ENCODE assay signal across 14 cellular contexts in the genomic region with DNA sequence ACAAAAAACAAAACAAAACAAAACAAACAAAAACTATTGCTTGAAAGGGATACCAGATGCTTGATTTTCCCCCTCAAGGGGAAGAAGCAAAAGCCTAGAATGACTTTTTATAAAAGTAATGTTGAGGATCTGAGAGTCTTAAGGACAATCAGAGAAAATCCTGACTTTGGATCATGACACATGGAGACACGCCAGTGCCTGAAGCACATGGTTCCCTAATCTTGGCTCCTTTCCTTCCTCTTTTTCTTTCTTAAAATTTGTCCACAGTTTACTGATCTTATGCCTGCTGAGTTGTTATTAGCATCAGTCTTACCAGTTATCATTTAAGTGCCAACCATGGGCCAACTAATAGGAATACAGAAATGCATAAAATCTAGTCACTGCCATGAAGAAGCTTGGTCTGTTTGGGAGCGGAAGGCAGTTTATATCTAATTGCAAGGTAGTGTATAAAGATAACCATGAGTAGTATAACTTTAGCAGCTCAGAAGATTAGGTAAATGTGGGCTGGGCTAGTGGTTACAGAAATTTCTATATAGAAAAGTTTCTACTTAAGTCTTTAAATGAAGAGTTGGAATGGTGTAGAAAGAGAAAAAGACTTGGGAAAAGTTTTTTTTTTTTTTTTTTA.
"Had no signal": no experiment of that assay in that cellular context is flagged by ENCODE, and none has a peak within 500 bp of the region (broad histone marks: within the 10 kb centered on the region; RNA-seq: fewer than 3 reads in every experiment).

No MANE protein-coding gene starts in this region.

- H3K36me3 Mint-ChIP-seq: WTC11 had no signal

- H3K4me3 Mint-ChIP-seq: activated CD4-positive, alpha-beta T cell treated with anti-CD3 and anti-CD28 coated beads, Interleukin-2, amount 10 ng/mL, durations not matched to agents 24 days and 14 days; activated T-helper 17 cell treated with anti-CD3 and anti-CD28 coated beads, Interleukin-2, amount 50 U/mL, for 72 hours; brain; central memory CD8-positive, alpha-beta T cell; WTC11 had no signal

- ATAC-seq: activated T-helper 17 cell treated with anti-CD3 and anti-CD28 coated beads, Interleukin-2, amount 50 U/mL, for 72 hours; WTC11 had no signal

- DNase-seq: activated CD4-positive, alpha-beta T cell treated with anti-CD3 and anti-CD28 coated beads, Interleukin-2, amount 10 ng/mL, durations not matched to agents 24 days and 14 days; activated naive CD4-positive, alpha-beta T cell treated with anti-CD3 and anti-CD28 coated beads, Interleukin-2, amount 50 U/mL, for 16 hours; activated T-cell treated with anti-CD3 and anti-CD28 coated beads for 4 hours; amniotic stem cell; cortex of kidney; kidney; thyroid gland had no signal

- H3K27ac ChIP-seq: hepatocyte, neutrophil, skin epidermis, thyroid gland had no signal

- H3K9me3 ChIP-seq: neutrophil, thyroid gland had no signal

- H3K9me3 Mint-ChIP-seq: activated T-helper 17 cell treated with anti-CD3 and anti-CD28 coated beads, Interleukin-2, amount 50 U/mL, for 72 hours; central memory CD8-positive, alpha-beta T cell; WTC11 had no signal

- H3K27me3 ChIP-seq: hepatocyte, thyroid gland had no signal

- H3K4me1 Mint-ChIP-seq: activated CD4-positive, alpha-beta T cell treated with anti-CD3 and anti-CD28 coated beads, Interleukin-2, amount 10 ng/mL, durations not matched to agents 24 days and 14 days had no signal

- H3K4me1 ChIP-seq: thyroid gland had no signal

- H3K27me3 Mint-ChIP-seq: activated T-helper 17 cell treated with anti-CD3 and anti-CD28 coated beads, Interleukin-2, amount 50 U/mL, for 72 hours; central memory CD8-positive, alpha-beta T cell had no signal

- H3K27ac Mint-ChIP-seq: activated CD4-positive, alpha-beta T cell treated with anti-CD3 and anti-CD28 coated beads, Interleukin-2, amount 10 ng/mL, durations not matched to agents 24 days and 14 days; activated T-helper 17 cell treated with anti-CD3 and anti-CD28 coated beads, Interleukin-2, amount 50 U/mL, for 72 hours; brain; WTC11 had no signal

- H3K4me3 ChIP-seq: hepatocyte, skin epidermis, thyroid gland had no signal

- H3K36me3 ChIP-seq: neutrophil, thyroid gland had no signal

- FAIRE-seq: kidney had no signal
